In the genomic region with DNA sequence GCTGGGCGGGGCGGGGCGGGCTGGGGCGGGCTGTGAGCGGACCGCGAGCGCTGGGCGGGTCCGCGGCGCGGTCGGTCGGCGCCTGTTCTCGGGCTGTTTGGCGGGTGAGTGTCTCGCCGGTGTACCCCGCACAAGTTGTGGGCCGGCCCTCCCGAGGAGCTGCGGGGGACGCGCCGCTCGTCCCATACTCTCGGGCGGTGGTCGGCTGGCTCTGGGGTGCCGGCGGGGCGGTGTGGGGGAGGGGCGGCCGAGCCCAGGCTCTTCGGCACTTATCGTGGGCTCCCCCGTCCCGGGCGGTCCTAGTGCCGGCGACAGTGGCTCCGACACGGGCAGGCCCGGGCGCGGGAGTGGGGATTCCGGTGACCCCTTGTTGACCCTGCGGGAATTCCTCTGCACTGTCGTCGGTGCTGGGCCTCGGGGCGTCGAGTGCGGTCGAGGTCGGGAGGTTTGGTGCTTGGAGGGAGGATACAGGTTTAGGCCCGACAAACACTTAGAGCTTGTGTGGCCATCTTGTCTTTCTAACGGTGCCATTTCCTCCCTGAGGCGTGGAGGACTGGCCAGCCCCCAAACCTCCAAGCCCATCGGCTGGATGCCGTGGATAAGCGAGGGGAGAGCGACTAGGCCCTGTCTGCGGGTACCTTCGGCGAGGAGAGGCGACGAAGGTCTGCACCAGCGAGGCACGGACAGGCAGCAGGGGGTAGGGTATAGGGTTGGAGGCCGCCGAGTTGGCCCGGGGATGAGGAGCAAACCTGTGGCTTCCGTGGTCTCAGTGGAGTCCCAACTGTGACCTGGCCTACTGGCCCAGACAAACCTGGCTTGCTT, we compare ENCODE assay signal across 8 cellular contexts. TPM values are rescaled to one million over a fixed set of nuclear protein-coding genes. Genes with fewer than 3 reads are reported as not detected.
DNase-seq lines count a peak whose midpoint lies in the region; ATAC-seq and TF ChIP-seq lines count a peak whose summit lies in the region.

Gene SEPTIN2 (plus strand): TSS at position 47 of the 822 bp plus-strand sequence. CDS start 8,308 bp downstream, outside the sequence.

- H3K4me3 Mint-ChIP-seq in activated CD4-positive, alpha-beta T cell treated with anti-CD3 and anti-CD28 coated beads, Interleukin-2, amount 10 ng/mL, durations not matched to agents 7 days and 5 days = peak within 1 kb of the TSS; percentile 89
- peak within 1 kb of the TSS; percentile 99 for H3K4me3 Mint-ChIP-seq in mesothelial cell of epicardium

- peaks cover 74% of the 10 kb centered on the region for H3K4me1 Mint-ChIP-seq in activated CD4-positive, alpha-beta T cell treated with anti-CD3 and anti-CD28 coated beads, Interleukin-2, amount 10 ng/mL, durations not matched to agents 7 days and 5 days
- peaks cover 56% of the 10 kb centered on the region for H3K4me1 Mint-ChIP-seq in mesothelial cell of epicardium

- peak within 1 kb of the TSS; percentile 98 for H3K27ac Mint-ChIP-seq in activated CD4-positive, alpha-beta T cell treated with anti-CD3 and anti-CD28 coated beads, Interleukin-2, amount 10 ng/mL, durations not matched to agents 7 days and 5 days
- peak within 1 kb of the TSS; percentile 100 for H3K27ac Mint-ChIP-seq in mesothelial cell of epicardium

- peaks cover 41% of the 10 kb centered on the region for H3K36me3 Mint-ChIP-seq in activated CD4-positive, alpha-beta T cell treated with anti-CD3 and anti-CD28 coated beads, Interleukin-2, amount 10 ng/mL, durations not matched to agents 7 days and 5 days (ENCODE audit: low read depth)
- H3K36me3 Mint-ChIP-seq in mesothelial cell of epicardium = peaks cover 5% of the 10 kb centered on the region

- H3K27me3 Mint-ChIP-seq in activated CD4-positive, alpha-beta T cell treated with anti-CD3 and anti-CD28 coated beads, Interleukin-2, amount 10 ng/mL, durations not matched to agents 7 days and 5 days = no peaks in the 10 kb centered on the region
- no peaks in the 10 kb centered on the region for H3K27me3 Mint-ChIP-seq in mesothelial cell of epicardium (ENCODE audit: low read depth)

- no peaks in the 10 kb centered on the region for H3K9me3 Mint-ChIP-seq in activated CD4-positive, alpha-beta T cell treated with anti-CD3 and anti-CD28 coated beads, Interleukin-2, amount 10 ng/mL, durations not matched to agents 7 days and 5 days
- H3K9me3 Mint-ChIP-seq in mesothelial cell of epicardium = no peaks in the 10 kb centered on the region

- DNase-seq in DMS53 (lab: John Stamatoyannopoulos, UW) (peak; percentile 73), DMS53 treated with DMSO at 0.1 percent for 48 hours (lab: John Stamatoyannopoulos, UW; ENCODE audit: unreplicated experiment) (no peak), NCI-H1105 (lab: John Stamatoyannopoulos, UW) (peak; percentile 34), mesothelial cell of epicardium (ENCODE audit: low spot score in 2 of 2, unreplicated experiment in 2 of 2) (peak in 1 of 2 experiments; percentile 79)
- no peak for DNase-seq in activated CD4-positive, alpha-beta T cell treated with anti-CD3 and anti-CD28 coated beads, Interleukin-2, amount 10 ng/mL, durations not matched to agents 7 days and 5 days
- DNase-seq in effector CD4-positive, alpha-beta T cell = peak; percentile 69
- peak; percentile 49 to 75 for DNase-seq in stimulated activated CD8-positive, alpha-beta memory T cell treated with anti-CD3 and anti-CD28 coated beads, Interleukin-7, amount 100 ng/mL, for 4 hours (ENCODE audit: low read depth in 2 of 2)

- POLR2A ChIA-PET in activated CD4-positive, alpha-beta T cell treated with anti-CD3 and anti-CD28 coated beads, Interleukin-2, amount 10 ng/mL, durations not matched to agents 7 days and 5 days (lab: Charles Lee) = no interaction called here

- TF ChIP-seq CTCF in mesothelial cell of epicardium (IDR thresholded peaks at IDR 0.05; ENCODE audit: unreplicated experiment) = no peak

- peak; percentile 36 for ATAC-seq in HG02571 (IDR thresholded peaks at IDR 0.05; ENCODE audit: unreplicated experiment)

- CTCF ChIA-PET in activated CD4-positive, alpha-beta T cell treated with anti-CD3 and anti-CD28 coated beads, Interleukin-2, amount 10 ng/mL, durations not matched to agents 7 days and 5 days (lab: Charles Lee) = interaction anchor here (1.0 kb wide), 1 partner anchor 16 kb away, joined by 3 read pairs; no protein-coding TSS in a partner anchor

RNA-seq across cellular contexts. Expression of gene SEPTIN2, which starts in this region (rescaled TPM):
- total RNA-seq in activated CD4-positive, alpha-beta T cell treated with anti-CD3 and anti-CD28 coated beads, Interleukin-2, amount 10 ng/mL, durations not matched to agents 7 days and 5 days = 100 to 1,000 TPM; 195 to 211 TPM
- total RNA-seq in mesothelial cell of epicardium = 507 to 522 TPM (median 508 TPM) in 3 replicates

Comparison
In these comparisons a context has a peak if more than half of its experiments do, and no peak if none do; other contexts are left out.
1. DNase-seq: peak in DMS53 (single experiment), NCI-H1105 (single experiment), effector CD4-positive, alpha-beta T cell (single experiment) and stimulated activated CD8-positive, alpha-beta memory T cell treated with anti-CD3 and anti-CD28 coated beads, Interleukin-7, amount 100 ng/mL, for 4 hours (2 of 2); none in DMS53 treated with DMSO at 0.1 percent for 48 hours (single experiment) and activated CD4-positive, alpha-beta T cell treated with anti-CD3 and anti-CD28 coated beads, Interleukin-2, amount 10 ng/mL, durations not matched to agents 7 days and 5 days (single experiment).